Comparison of ENCODE assay signal across 18 cellular contexts in genomic region chr4:135508006-135508714, GRCh38.
DNase-seq lines count a peak whose midpoint lies in the region; ATAC-seq, FAIRE-seq and TF ChIP-seq lines count a peak whose summit lies in the region.
"Had no signal": no experiment of that assay in that cellular context is flagged by ENCODE, and none has a peak within 500 bp of the region (broad histone marks: within the 10 kb centered on the region; RNA-seq: fewer than 3 reads in every experiment).

No MANE protein-coding gene starts in this region.

- no peaks in the 10 kb centered on the region for H3F3A ChIP-seq in GM23248 (ENCODE audit: insufficient read depth)

- H3K79me1 ChIP-seq in mesendoderm (ENCODE audit: low read length) = no peaks in the 10 kb centered on the region

- no peak overlapping the region for H2BK120ac ChIP-seq in mesendoderm (ENCODE audit: low read depth, low read length)

- H3K4me2 ChIP-seq in GM23248 (ENCODE audit: unreplicated experiment) = no peak overlapping the region
- H3K4me2 ChIP-seq in OCI-LY3 (ENCODE audit: low read length) = no peak overlapping the region
- no peak overlapping the region for H3K4me2 ChIP-seq in mesendoderm (ENCODE audit: low read length)
- H3K4me2 ChIP-seq: hepatocyte had no signal

- no peak overlapping the region for H3K23ac ChIP-seq in mesendoderm (ENCODE audit: low read length)

- H2AK5ac ChIP-seq in mesendoderm (ENCODE audit: low read length) = no peak overlapping the region

- no peak overlapping the region for H4K8ac ChIP-seq in mesendoderm (ENCODE audit: low read depth, low read length)

- no peak for ATAC-seq in HG02852 (IDR thresholded peaks at IDR 0.05; ENCODE audit: unreplicated experiment)
- ATAC-seq: activated T-helper 17 cell treated with anti-CD3 and anti-CD28 coated beads, Interleukin-2, amount 50 U/mL, for 72 hours; stimulated activated naive CD8-positive, alpha-beta T cell treated with anti-CD3 and anti-CD28 coated beads, Interleukin-15, Interleukin-2, amounts not matched to agents 100 U/mL and 50 U/mL, for 24 hours had no signal

- H3K36me3 ChIP-seq in GM23248 (ENCODE audit: low read depth) (no peaks in the 10 kb centered on the region), OCI-LY3 (replicated peaks; ENCODE audit: low read depth, low read length) (no peaks in the 10 kb centered on the region), bronchial epithelial cell (ENCODE audit: control insufficient read depth, insufficient read depth, low read length) (no peaks in the 10 kb centered on the region), mesendoderm (ENCODE audit: control insufficient read depth, insufficient read depth, low read length) (no peaks in the 10 kb centered on the region), H7 (replicated peaks; ENCODE audit: control insufficient read depth, insufficient read depth, low read length) (no peaks in the 10 kb centered on the region)
- H3K36me3 ChIP-seq: MG63 had no signal

- no peaks in the 10 kb centered on the region for H3K79me2 ChIP-seq in GM23248 (ENCODE audit: insufficient read depth)
- H3K79me2 ChIP-seq in OCI-LY3 (ENCODE audit: low read length) = no peaks in the 10 kb centered on the region
- H3K79me2 ChIP-seq in mesendoderm (ENCODE audit: control insufficient read depth, insufficient read depth, low read length) = no peaks in the 10 kb centered on the region
- H3K79me2 ChIP-seq: hepatocyte had no signal

- H3K4me3 ChIP-seq in GM23248 = no peak overlapping the region
- H3K4me3 ChIP-seq in OCI-LY3 (ENCODE audit: low read length) = no peak overlapping the region
- no peak overlapping the region for H3K4me3 ChIP-seq in bronchial epithelial cell (ENCODE audit: low read depth, low read length)
- no peak overlapping the region for H3K4me3 ChIP-seq in mesendoderm (ENCODE audit: low read length)
- no peak overlapping the region for H3K4me3 ChIP-seq in H7 (ENCODE audit: insufficient read depth, low read depth, low read length)
- H3K4me3 ChIP-seq: hepatocyte, MG63, SK-N-MC had no signal

- H4K5ac ChIP-seq in mesendoderm (ENCODE audit: low read length) = no peak overlapping the region

- H3K4me1 ChIP-seq in GM23248 (ENCODE audit: insufficient read depth) (no peaks in the 10 kb centered on the region), OCI-LY3 (ENCODE audit: low read length) (no peaks in the 10 kb centered on the region), mesendoderm (ENCODE audit: control insufficient read depth, low read depth, low read length) (no peaks in the 10 kb centered on the region)
- H3K4me1 ChIP-seq: Caco-2 had no signal

- H3K18ac ChIP-seq in mesendoderm (ENCODE audit: low read length) = no peak overlapping the region

- no peaks in the 10 kb centered on the region for H4K20me1 ChIP-seq in GM23248 (ENCODE audit: insufficient read depth)
- no peaks in the 10 kb centered on the region for H4K20me1 ChIP-seq in OCI-LY3 (ENCODE audit: insufficient read depth, low read length)

- 25 to 31% methylated on average over 4 of the region's 4 CpGs for WGBS in GM23248 (ENCODE audit: low coverage in 1 of 2, low lambda C conversion rate in 2 of 2, missing lambda C conversion rate in 2 of 2), 2 experiments
- WGBS in mesendoderm (ENCODE audit: extremely low coverage, insufficient coverage, low lambda C conversion rate) = no CpG with 5 or more reads among the region's 4 CpGs

- H3K27ac ChIP-seq in GM23248 (no peak overlapping the region), OCI-LY3 (ENCODE audit: low read length) (no peak overlapping the region), mesendoderm (ENCODE audit: low read depth, low read length) (no peak overlapping the region)
- H3K27ac ChIP-seq: hepatocyte, SK-N-MC had no signal

- TF ChIP-seq CTCF in OCI-LY3 (IDR thresholded peaks at IDR 0.05; ENCODE audit: low read depth, low read length) = no peak
- TF ChIP-seq CTCF in bronchial epithelial cell (IDR thresholded peaks at IDR 0.05; ENCODE audit: insufficient read depth, low read length, severe bottlenecking) = no peak

- H2AFZ ChIP-seq in GM23248 (no peak overlapping the region), OCI-LY3 (ENCODE audit: low read depth, low read length) (peak overlapping the region; percentile 6; the same call in 1 of the 2 replicates)
- H2AFZ ChIP-seq: hepatocyte had no signal

- DNase-seq in GM23248 (peak; percentile 2), bronchial epithelial cell (ENCODE audit: low read depth) (peak; percentile 95), mesendoderm (peak; percentile 14), H7 (no peak), NCI-H526 (lab: John Stamatoyannopoulos, UW) (no peak)
- DNase-seq in stimulated activated CD4-positive, alpha-beta T cell treated with anti-CD3 and anti-CD28 coated beads, Interleukin-2, amount 100 ng/mL, for 24 hours = no peak
- DNase-seq: activated CD4-positive, alpha-beta T cell treated with anti-CD3 and anti-CD28 coated beads for 48 hours; Caco-2; H9; MG63; NCI-H446 treated with DMSO at 0.1 percent for 48 hours; stimulated activated CD4-positive, alpha-beta T cell treated with anti-CD3 and anti-CD28 coated beads, Interleukin-2, amount 100 ng/mL, for 48 hours; stimulated activated naive CD8-positive, alpha-beta T cell treated with anti-CD3 and anti-CD28 coated beads, Interleukin-15, Interleukin-2, amounts not matched to agents 100 U/mL and 50 U/mL, for 24 hours had no signal

- H3K27me3 ChIP-seq in GM23248 (replicated peaks; ENCODE audit: insufficient read depth) = no peaks in the 10 kb centered on the region
- H3K27me3 ChIP-seq in OCI-LY3 (ENCODE audit: low read depth, low read length) = no peaks in the 10 kb centered on the region
- no peaks in the 10 kb centered on the region for H3K27me3 ChIP-seq in bronchial epithelial cell (ENCODE audit: control insufficient read depth, insufficient read depth, low read length)
- no peaks in the 10 kb centered on the region for H3K27me3 ChIP-seq in mesendoderm (ENCODE audit: insufficient read depth, low read length, poor library complexity)
- H3K27me3 ChIP-seq in H7 (ENCODE audit: control insufficient read depth, insufficient read depth, low read length) = no peaks in the 10 kb centered on the region
- H3K27me3 ChIP-seq: hepatocyte, MG63 had no signal

- H2BK5ac ChIP-seq in mesendoderm (ENCODE audit: low read length) = no peak overlapping the region

- no peak for FAIRE-seq in bronchial epithelial cell (lab: Jason Lieb, UNC)

- no peaks in the 10 kb centered on the region for H3K9me2 ChIP-seq in GM23248 (ENCODE audit: insufficient read depth)

- in situ Hi-C loops in GM23248 (cut with MboI) = no loop called here

- H3K9ac ChIP-seq in GM23248 (no peak overlapping the region), OCI-LY3 (ENCODE audit: low read length) (no peak overlapping the region), mesendoderm (ENCODE audit: low read length) (no peak overlapping the region)

- no peak overlapping the region for H2BK15ac ChIP-seq in mesendoderm (replicated peaks; ENCODE audit: low read depth)

- no peaks in the 10 kb centered on the region for H3K9me3 ChIP-seq in GM23248 (ENCODE audit: low read depth)
- no peaks in the 10 kb centered on the region for H3K9me3 ChIP-seq in OCI-LY3 (ENCODE audit: insufficient read depth, low read length)
- H3K9me3 ChIP-seq: Caco-2, MG63 had no signal

- H3K4ac ChIP-seq in mesendoderm (ENCODE audit: low read depth, low read length) = no peak overlapping the region

- H3K56ac ChIP-seq in mesendoderm (ENCODE audit: low read length) = no peak overlapping the region

Comparison
In these comparisons a context has a peak if more than half of its experiments do, and no peak if none do; other contexts are left out.
1. DNase-seq: peak in GM23248 (single experiment), bronchial epithelial cell (single experiment) and mesendoderm (single experiment); none in stimulated activated CD4-positive, alpha-beta T cell treated with anti-CD3 and anti-CD28 coated beads, Interleukin-2, amount 100 ng/mL, for 24 hours (0 of 2), H7 (single experiment) and NCI-H526 (0 of 2).